15 cellular contexts compared by ENCODE assay signal in genomic region chr7:116777613-116778380, GRCh38.
A peak's percentile ranks its signal among the peaks of the same experiment; 100 is the strongest.
DNase-seq lines count a peak whose midpoint lies in the region; ATAC-seq, FAIRE-seq and TF ChIP-seq lines count a peak whose summit lies in the region.
"Had no signal": no experiment of that assay in that cellular context is flagged by ENCODE, and none has a peak within 500 bp of the region (broad histone marks: within the 10 kb centered on the region; RNA-seq: fewer than 3 reads in every experiment).

No MANE protein-coding gene starts in this region.

- no peak for FAIRE-seq in GM19239 (lab: Jason Lieb, UNC)
- FAIRE-seq: GM12878 had no signal

- no peaks in the 10 kb centered on the region for H3K4me1 Mint-ChIP-seq in activated naive CD4-positive, alpha-beta T cell treated with anti-CD3 and anti-CD28 coated beads, Interleukin-2, amount 10 ng/mL, durations not matched to agents 7 days and 5 days

- no peak overlapping the region for H3K27ac ChIP-seq in HEK293 (ENCODE audit: extremely low read depth, low read depth, low read length)
- H3K27ac ChIP-seq in transverse colon, result peak overlapping the region; percentile 1 to 49 (median 10)

- POLR2A ChIA-PET in HEK293 (lab: Yijun Ruan, JAX), result interaction anchor here (0.9 kb wide), 1 partner anchor 14 kb away, joined by 3 read pairs; no protein-coding TSS in a partner anchor

- CTCF ChIA-PET in HEK293 (lab: Yijun Ruan, JAX), result interaction anchor here (0.5 kb wide), 1 partner anchor 110 kb away, joined by 5 read pairs; no protein-coding TSS in a partner anchor
- CTCF ChIA-PET in activated naive CD4-positive, alpha-beta T cell treated with anti-CD3 and anti-CD28 coated beads, Interleukin-2, amount 10 ng/mL, durations not matched to agents 7 days and 5 days (lab: Charles Lee), result interaction anchor here (1.5 kb wide), 1 partner anchor 9 kb away, joined by 3 read pairs; no protein-coding TSS in a partner anchor

- no peaks in the 10 kb centered on the region for H3K9me3 Mint-ChIP-seq in activated naive CD4-positive, alpha-beta T cell treated with anti-CD3 and anti-CD28 coated beads, Interleukin-2, amount 10 ng/mL, durations not matched to agents 7 days and 5 days
- H3K9me3 Mint-ChIP-seq: activated T-helper 1 cell treated with anti-CD3 and anti-CD28 coated beads, Interleukin-12 subunit alpha, Interleukin-12 subunit beta, Interleukin-2, Interleukin-4 antibody, amounts not matched to agents 30 ng/mL and 10 ng/mL and 1 ng/mL, durations not matched to agents 14 hours and 24 hours and 36 hours had no signal

- no peak for TF ChIP-seq CTCF in HEK293 (tag by site-specific recombination; IDR thresholded peaks at IDR 0.05)
- TF ChIP-seq CTCF in transverse colon (IDR thresholded peaks at IDR 0.05), result no peak

- no peaks in the 10 kb centered on the region for H3K27me3 ChIP-seq in transverse colon

- intact Hi-C loops in transverse colon (cut with DNase I; ENCODE audit: low total_unique reads), result no loop called here

- no peak overlapping the region for H3K4me3 Mint-ChIP-seq in activated naive CD4-positive, alpha-beta T cell treated with anti-CD3 and anti-CD28 coated beads, Interleukin-2, amount 10 ng/mL, durations not matched to agents 7 days and 5 days
- H3K4me3 Mint-ChIP-seq: activated T-helper 1 cell treated with anti-CD3 and anti-CD28 coated beads, Interleukin-12 subunit alpha, Interleukin-12 subunit beta, Interleukin-2, Interleukin-4 antibody, amounts not matched to agents 30 ng/mL and 10 ng/mL and 1 ng/mL, durations not matched to agents 14 hours and 24 hours and 36 hours; brain had no signal

- no peak for TF ChIP-seq POLR2A in transverse colon (IDR thresholded peaks at IDR 0.05)

- 48 to 53% methylated on average over 3 of the region's 3 CpGs for WGBS in transverse colon (ENCODE audit: low coverage in 1 of 2), 2 donors

- H3K4me3 ChIP-seq in HEK293 (ENCODE audit: low read depth, low read length) (no peak overlapping the region), transverse colon (no peak overlapping the region)
- H3K4me3 ChIP-seq: GM12878, thoracic aorta had no signal

- peak; percentile 70 for DNase-seq in fibroblast of peridontal ligament (ENCODE audit: extremely low read depth)
- DNase-seq in transverse colon, result no peak
- no peak for DNase-seq in activated naive CD4-positive, alpha-beta T cell treated with anti-CD3 and anti-CD28 coated beads, Interleukin-2, amount 10 ng/mL, durations not matched to agents 7 days and 5 days
- DNase-seq in GM19239 (ENCODE audit: insufficient read length, low spot score), result no peak
- no peak for DNase-seq in NCI-H1048 (lab: John Stamatoyannopoulos, UW)
- DNase-seq: activated CD4-positive, alpha-beta T cell treated with anti-CD3 and anti-CD28 coated beads for 4 hours; erythroblast; GOT3; NCI-H1436 had no signal

- no peak overlapping the region for H3K27ac Mint-ChIP-seq in activated naive CD4-positive, alpha-beta T cell treated with anti-CD3 and anti-CD28 coated beads, Interleukin-2, amount 10 ng/mL, durations not matched to agents 7 days and 5 days
- H3K27ac Mint-ChIP-seq: activated T-helper 1 cell treated with anti-CD3 and anti-CD28 coated beads, Interleukin-12 subunit alpha, Interleukin-12 subunit beta, Interleukin-2, Interleukin-4 antibody, amounts not matched to agents 30 ng/mL and 10 ng/mL and 1 ng/mL, durations not matched to agents 14 hours and 24 hours and 36 hours had no signal

- H3K9me3 ChIP-seq in HEK293 (ENCODE audit: control insufficient read depth, insufficient read depth, low read depth, low read length), result no peaks in the 10 kb centered on the region
- no peaks in the 10 kb centered on the region for H3K9me3 ChIP-seq in transverse colon
- H3K9me3 ChIP-seq: thoracic aorta had no signal

- no peaks in the 10 kb centered on the region for H3K36me3 Mint-ChIP-seq in activated naive CD4-positive, alpha-beta T cell treated with anti-CD3 and anti-CD28 coated beads, Interleukin-2, amount 10 ng/mL, durations not matched to agents 7 days and 5 days
- H3K36me3 Mint-ChIP-seq: brain had no signal

- ATAC-seq in SK-N-SH treated with all-trans-retinoic acid at 6 μM for 48 hours, result peak; percentile 29

- no peak for TF ChIP-seq EP300 in transverse colon (IDR thresholded peaks at IDR 0.05; ENCODE audit: low read depth)

- H3K36me3 ChIP-seq in HEK293 (ENCODE audit: control insufficient read depth in 2 of 2, insufficient read depth in 1 of 2, low read length in 2 of 2) (peaks cover 8 to 69% of the 10 kb centered on the region in 2 experiments), transverse colon (no peaks in the 10 kb centered on the region)
- H3K36me3 ChIP-seq: thoracic aorta had no signal

- peaks cover 4% of the 10 kb centered on the region for H3K27me3 Mint-ChIP-seq in activated naive CD4-positive, alpha-beta T cell treated with anti-CD3 and anti-CD28 coated beads, Interleukin-2, amount 10 ng/mL, durations not matched to agents 7 days and 5 days

- H3K4me1 ChIP-seq in HEK293 (ENCODE audit: control insufficient read depth, insufficient read depth, low read length) (peaks cover 7% of the 10 kb centered on the region), transverse colon (peaks cover 12 to 63% (median 45%) of the 10 kb centered on the region in 4 donors)

- in situ Hi-C loops in transverse colon (cut with MboI; ENCODE audit: low pct_ligation_motif_present in 1 of 4, low pct_unique_long_range_greater_than_20kb in 1 of 4, low sequenced_read_pairs in 3 of 4), result no loop called here

TF ChIP-seq in HEK293, 187 proteins besides CTCF, POLR2A, EP300 and RAD21 (continues in another document):
- TF ChIP-seq ZBTB17 (tag by site-specific recombination; IDR thresholded peaks at IDR 0.05), result peak; percentile 36; the same call in 1 of the 2 replicates
- TF ChIP-seq ZNF2 (tag by site-specific recombination; IDR thresholded peaks at IDR 0.05), result no peak
- no peak for TF ChIP-seq ZNF707 (tag by site-specific recombination; IDR thresholded peaks at IDR 0.05)
- peak; percentile 48; the same call in 1 of the 2 replicates for TF ChIP-seq OSR2 (tag by site-specific recombination; IDR thresholded peaks at IDR 0.05)
- TF ChIP-seq BCL11A (tag by site-specific recombination; IDR thresholded peaks at IDR 0.05; ENCODE audit: low read depth), result 0 out of 2 replicates have a peak, but pooled peaks have one; percentile 37
- peak; percentile 64 for TF ChIP-seq PRDM6 (tag by site-specific recombination; IDR thresholded peaks at IDR 0.05)
- TF ChIP-seq FEZF1 (tag by site-specific recombination; IDR thresholded peaks at IDR 0.05), result peak; percentile 28
- TF ChIP-seq ZEB2 (tag by site-specific recombination; IDR thresholded peaks at IDR 0.05), result peak; percentile 44; the same call in 1 of the 2 replicates
- TF ChIP-seq ZNF624 (tag by site-specific recombination; IDR thresholded peaks at IDR 0.05), result 0 out of 2 replicates have a peak, but pooled peaks have one; percentile 49
- peak; percentile 45 for TF ChIP-seq SP7 (tag by site-specific recombination; IDR thresholded peaks at IDR 0.05)
- TF ChIP-seq ZNF777 (tag by site-specific recombination; IDR thresholded peaks at IDR 0.05; ENCODE audit: borderline replicate concordance), result no peak
- TF ChIP-seq KLF10 (tag by site-specific recombination; IDR thresholded peaks at IDR 0.05), result 0 out of 2 replicates have a peak, but pooled peaks have one; percentile 50

TF ChIP-seq in SK-N-SH treated with all-trans-retinoic acid at 6 μM for 48 hours, 23 proteins besides CTCF, POLR2A, EP300 and RAD21:
- TF ChIP-seq ARNTL (CRISPR knock-in tag; IDR thresholded peaks at IDR 0.05; ENCODE audit: borderline replicate concordance, low read depth), result no peak
- no peak for TF ChIP-seq ZFP30 (CRISPR knock-in tag; IDR thresholded peaks at IDR 0.05)
- TF ChIP-seq ZFP3 (CRISPR knock-in tag; IDR thresholded peaks at IDR 0.05), result no peak
- TF ChIP-seq GLIS3 (CRISPR knock-in tag; IDR thresholded peaks at IDR 0.05), result no peak
- TF ChIP-seq RARB (CRISPR knock-in tag; IDR thresholded peaks at IDR 0.05), result no peak
- no peak for TF ChIP-seq TOX (CRISPR knock-in tag; IDR thresholded peaks at IDR 0.05; ENCODE audit: borderline replicate concordance)
- no peak for TF ChIP-seq ZC3H10 (CRISPR knock-in tag; IDR thresholded peaks at IDR 0.05)
- no peak for TF ChIP-seq BACH2 (CRISPR knock-in tag; IDR thresholded peaks at IDR 0.05; ENCODE audit: borderline replicate concordance)
- TF ChIP-seq CSDC2 (CRISPR knock-in tag; IDR thresholded peaks at IDR 0.05), result no peak
